ENCODE assay signal across 17 cellular contexts in genomic region chr1:59751801-59752200, GRCh38.
"Had no signal": no experiment of that assay in that cellular context is flagged by ENCODE, and none has a peak within 500 bp of the region (broad histone marks: within the 10 kb centered on the region; RNA-seq: fewer than 3 reads in every experiment).

No MANE protein-coding gene starts in this region.

- H3K4me1 ChIP-seq: colonic mucosa had no signal

- H3K27ac ChIP-seq: colonic mucosa, hepatocyte, tibial artery had no signal

- H3K4me3 ChIP-seq: colonic mucosa, hepatocyte, left lung, tibial artery had no signal

- H3K9me3 Mint-ChIP-seq: activated naive CD4-positive, alpha-beta T cell treated with anti-CD3 and anti-CD28 coated beads, Interleukin-2, amount 10 ng/mL, durations not matched to agents 7 days and 5 days; activated T-helper 2 cell treated with anti-CD3 and anti-CD28 coated beads, Interferon-gamma antibody, Interleukin-2, Interleukin-4, amounts not matched to agents 10 μg/mL and 5 μg/mL and 100 μg/mL, durations not matched to agents 14 hours and 24 hours and 36 hours; natural killer cell treated with Interleukin-12 subunit alpha and Interleukin-12 subunit beta and Interleukin-15 and Interleukin-18, amount 100 ng/mL, for 72 hours; stimulated activated memory B cell treated with anti-CD40 and anti-IgM and Interleukin-4, amounts not matched to agents 10 μg/mL and 1 μg/mL and 100 μg/mL, for 72 hours; T-helper 2 cell treated with Interferon-gamma antibody and Interleukin-4, amounts not matched to agents 5 μg/mL and 100 μg/mL, for 36 hours had no signal

- H3K27ac Mint-ChIP-seq: activated naive CD4-positive, alpha-beta T cell treated with anti-CD3 and anti-CD28 coated beads, Interleukin-2, amount 10 ng/mL, durations not matched to agents 7 days and 5 days; activated T-helper 2 cell treated with anti-CD3 and anti-CD28 coated beads, Interferon-gamma antibody, Interleukin-2, Interleukin-4, amounts not matched to agents 10 μg/mL and 5 μg/mL and 100 μg/mL, durations not matched to agents 14 hours and 24 hours and 36 hours; natural killer cell treated with Interleukin-12 subunit alpha and Interleukin-12 subunit beta and Interleukin-15 and Interleukin-18, amount 100 ng/mL, for 72 hours; stimulated activated memory B cell treated with anti-CD40 and anti-IgM and Interleukin-4, amounts not matched to agents 10 μg/mL and 1 μg/mL and 100 μg/mL, for 72 hours; T-helper 2 cell treated with Interferon-gamma antibody and Interleukin-4, amounts not matched to agents 5 μg/mL and 100 μg/mL, for 36 hours had no signal

- FAIRE-seq: keratinocyte, urothelium cell line had no signal

- H3K27me3 Mint-ChIP-seq: activated naive CD4-positive, alpha-beta T cell treated with anti-CD3 and anti-CD28 coated beads, Interleukin-2, amount 10 ng/mL, durations not matched to agents 7 days and 5 days; natural killer cell treated with Interleukin-12 subunit alpha and Interleukin-12 subunit beta and Interleukin-15 and Interleukin-18, amount 100 ng/mL, for 72 hours; stimulated activated memory B cell treated with anti-CD40 and anti-IgM and Interleukin-4, amounts not matched to agents 10 μg/mL and 1 μg/mL and 100 μg/mL, for 72 hours had no signal

- H3K36me3 Mint-ChIP-seq: activated naive CD4-positive, alpha-beta T cell treated with anti-CD3 and anti-CD28 coated beads, Interleukin-2, amount 10 ng/mL, durations not matched to agents 7 days and 5 days; natural killer cell treated with Interleukin-12 subunit alpha and Interleukin-12 subunit beta and Interleukin-15 and Interleukin-18, amount 100 ng/mL, for 72 hours; stimulated activated memory B cell treated with anti-CD40 and anti-IgM and Interleukin-4, amounts not matched to agents 10 μg/mL and 1 μg/mL and 100 μg/mL, for 72 hours had no signal

- H3K36me3 ChIP-seq: colonic mucosa, left lung, tibial artery had no signal

- H3K4me3 Mint-ChIP-seq: activated naive CD4-positive, alpha-beta T cell treated with anti-CD3 and anti-CD28 coated beads, Interleukin-2, amount 10 ng/mL, durations not matched to agents 7 days and 5 days; natural killer cell treated with Interleukin-12 subunit alpha and Interleukin-12 subunit beta and Interleukin-15 and Interleukin-18, amount 100 ng/mL, for 72 hours; stimulated activated memory B cell treated with anti-CD40 and anti-IgM and Interleukin-4, amounts not matched to agents 10 μg/mL and 1 μg/mL and 100 μg/mL, for 72 hours; T-helper 2 cell treated with Interferon-gamma antibody and Interleukin-4, amounts not matched to agents 5 μg/mL and 100 μg/mL, for 36 hours had no signal

- ATAC-seq: activated CD4-positive, CD25-positive, alpha-beta regulatory T cell treated with anti-CD3 and anti-CD28 coated beads, Interleukin-2, amount 50 U/mL, for 24 hours; left lung; natural killer cell treated with Interleukin-12 subunit alpha and Interleukin-12 subunit beta and Interleukin-15 and Interleukin-18, amount 100 ng/mL, for 72 hours had no signal

- H3K27me3 ChIP-seq: colonic mucosa, hepatocyte, left lung, tibial artery had no signal

- DNase-seq: activated CD4-positive, alpha-beta T cell treated with anti-CD3 and anti-CD28 coated beads, Interleukin-2, amount 50 U/mL, for 4 hours; activated naive CD4-positive, alpha-beta T cell treated with anti-CD3 and anti-CD28 coated beads, Interleukin-2, amount 10 ng/mL, durations not matched to agents 7 days and 5 days; central memory CD4-positive, alpha-beta T cell; colonic mucosa; left lung; retina; stimulated activated CD4-positive, alpha-beta T cell treated with anti-CD3 and anti-CD28 coated beads, Interleukin-2, amount 100 ng/mL, for 48 hours; SW 1271; tibial artery had no signal

- H3K4me1 Mint-ChIP-seq: activated naive CD4-positive, alpha-beta T cell treated with anti-CD3 and anti-CD28 coated beads, Interleukin-2, amount 10 ng/mL, durations not matched to agents 7 days and 5 days had no signal
